Comparison of ENCODE assay signal across 20 cellular contexts in genomic region chr7:8702807-8703206, GRCh38.
A peak's percentile ranks its signal among the peaks of the same experiment; 100 is the strongest.
DNase-seq lines count a peak whose midpoint lies in the region; ATAC-seq and TF ChIP-seq lines count a peak whose summit lies in the region.
"Had no signal": no experiment of that assay in that cellular context is flagged by ENCODE, and none has a peak within 500 bp of the region (broad histone marks: within the 10 kb centered on the region; RNA-seq: fewer than 3 reads in every experiment).

No MANE protein-coding gene starts in this region.

- H3K56ac ChIP-seq in H9 (ENCODE audit: insufficient read length, low read depth, low read length), result no peak overlapping the region

- no peak overlapping the region for H3K4me2 ChIP-seq in H9 (ENCODE audit: insufficient read depth, insufficient read length, low read length)
- H3K4me2 ChIP-seq: A549, BLaER1 had no signal

- no peak overlapping the region for H2BK5ac ChIP-seq in H9 (ENCODE audit: insufficient read length, low read length)

- no peak overlapping the region for H2AK5ac ChIP-seq in H9 (ENCODE audit: insufficient read length, low read length)

- H3K27ac ChIP-seq in H9 (ENCODE audit: insufficient read length, low read depth, low read length), result no peak overlapping the region
- H3K27ac ChIP-seq in ascending aorta, result no peak overlapping the region
- H3K27ac ChIP-seq: A549, BLaER1, SK-N-MC had no signal

- H4K91ac ChIP-seq in H9 (ENCODE audit: insufficient read length, low read depth, low read length), result no peak overlapping the region

- no peak overlapping the region for H3K4me3 Mint-ChIP-seq in H9
- H3K4me3 Mint-ChIP-seq in effector memory CD8-positive, alpha-beta T cell, result no peak overlapping the region
- H3K4me3 Mint-ChIP-seq: CD8-positive, alpha-beta T cell had no signal

- H3K27me3 Mint-ChIP-seq in H9 (ENCODE audit: low read depth), result no peaks in the 10 kb centered on the region
- H3K27me3 Mint-ChIP-seq in effector memory CD8-positive, alpha-beta T cell, result no peaks in the 10 kb centered on the region

- no peaks in the 10 kb centered on the region for H3K36me3 Mint-ChIP-seq in H9 (ENCODE audit: insufficient read depth in 1 of 3, low read depth in 3 of 3)
- H3K36me3 Mint-ChIP-seq in effector memory CD8-positive, alpha-beta T cell (ENCODE audit: insufficient read depth), result no peaks in the 10 kb centered on the region
- H3K36me3 Mint-ChIP-seq: CD8-positive, alpha-beta T cell had no signal

- H2AFZ ChIP-seq in H9 (ENCODE audit: low read length), result no peak overlapping the region

- no peaks in the 10 kb centered on the region for H3K36me3 ChIP-seq in GM06990 (ENCODE audit: control insufficient read depth, insufficient read depth, low read length)
- H3K36me3 ChIP-seq in ascending aorta, result no peaks in the 10 kb centered on the region
- H3K36me3 ChIP-seq: BLaER1 had no signal

- ATAC-seq in GM19328 (IDR thresholded peaks at IDR 0.05; ENCODE audit: unreplicated experiment), result no peak
- ATAC-seq in effector memory CD8-positive, alpha-beta T cell (replicated peaks), result no peak
- ATAC-seq: A549; CD8-positive, alpha-beta T cell had no signal

- H2BK15ac ChIP-seq in H9 (ENCODE audit: low read depth, low read length), result no peak overlapping the region

- H3K9me3 Mint-ChIP-seq in H9, result no peaks in the 10 kb centered on the region; a peak in 1 of 5 replicates
- H3K9me3 Mint-ChIP-seq in effector memory CD8-positive, alpha-beta T cell, result peaks cover 3 to 12% of the 10 kb centered on the region in 2 donors
- H3K9me3 Mint-ChIP-seq: CD8-positive, alpha-beta T cell had no signal

- H3K14ac ChIP-seq in H9 (ENCODE audit: insufficient read depth, low read length), result no peak overlapping the region

- H4K5ac ChIP-seq in H9 (ENCODE audit: insufficient read length, low read depth, low read length), result no peak overlapping the region

- no peaks in the 10 kb centered on the region for H3K4me1 ChIP-seq in H9 (ENCODE audit: insufficient read depth, low read length)
- H3K4me1 ChIP-seq in ascending aorta, result no peaks in the 10 kb centered on the region
- H3K4me1 ChIP-seq: A549, BLaER1 had no signal

- H3T11ph ChIP-seq in H9 (ENCODE audit: low read length), result no peak overlapping the region

- no peaks in the 10 kb centered on the region for H3K9me3 ChIP-seq in H9 (ENCODE audit: control insufficient read depth, low read depth, low read length)
- no peaks in the 10 kb centered on the region for H3K9me3 ChIP-seq in ascending aorta
- H3K9me3 ChIP-seq: A549, BLaER1 had no signal

- H3K79me1 ChIP-seq in H9 (ENCODE audit: insufficient read depth, low read depth, low read length, poor library complexity, severe bottlenecking), result no peaks in the 10 kb centered on the region

- H3K9ac ChIP-seq in H9 (ENCODE audit: extremely low read depth, insufficient read length, low read length), result no peak overlapping the region
- H3K9ac ChIP-seq: BLaER1 had no signal

- H2BK120ac ChIP-seq in H9 (ENCODE audit: low read depth, low read length, poor library complexity, severe bottlenecking), result no peak overlapping the region

- H4K20me1 ChIP-seq in H9 (ENCODE audit: control insufficient read depth, insufficient read depth, insufficient read length), result no peaks in the 10 kb centered on the region
- H4K20me1 ChIP-seq: BLaER1 had no signal

- DNase-seq in GM06990 (ENCODE audit: extremely low read depth, insufficient read length), result no peak
- no peak for DNase-seq in H9
- peak; percentile 46 for DNase-seq in SK-N-DZ (ENCODE audit: low spot score)
- peak; percentile 34 for DNase-seq in iPS-NIHi7 (ENCODE audit: extremely low spot score)
- DNase-seq in effector memory CD8-positive, alpha-beta T cell, result no peak
- DNase-seq in ascending aorta (ENCODE audit: low spot score in 2 of 2), result no peak
- DNase-seq: Calu3; CD8-positive, alpha-beta T cell; DMS53; EL; MV-4-11; NCI-H1694 treated with DMSO at 0.1 percent for 48 hours; NCI-H2107; NCI-H510A treated with DMSO at 0.1 percent for 48 hours; Right ventricle myocardium superior; T-helper 1 cell had no signal

- H3K27ac Mint-ChIP-seq in H9, result no peak overlapping the region
- H3K27ac Mint-ChIP-seq in effector memory CD8-positive, alpha-beta T cell, result no peak overlapping the region
- H3K27ac Mint-ChIP-seq: CD8-positive, alpha-beta T cell had no signal

- intact Hi-C loops in ascending aorta (cut with DNase I), result no loop called here

- H2BK20ac ChIP-seq in H9 (ENCODE audit: low read depth, low read length, poor library complexity, severe bottlenecking), result no peak overlapping the region

- no peak overlapping the region for H2BK12ac ChIP-seq in H9 (ENCODE audit: insufficient read length, low read depth, low read length)

- no peaks in the 10 kb centered on the region for H3K23me2 ChIP-seq in H9 (ENCODE audit: insufficient read length, low read depth, low read length, poor library complexity, severe bottlenecking)

- TF ChIP-seq CTCF in GM06990 (IDR thresholded peaks at IDR 0.05; ENCODE audit: insufficient read depth, low read length, poor library complexity, severe bottlenecking) (peak; percentile 8), H9 (conservative IDR thresholded peaks at IDR 0.05) (peak; percentile 55), ascending aorta (IDR thresholded peaks at IDR 0.05) (no peak)

- H3K23ac ChIP-seq in H9 (ENCODE audit: insufficient read length, low read depth, low read length), result no peak overlapping the region

- no peak overlapping the region for H3K18ac ChIP-seq in H9 (ENCODE audit: insufficient read length, low read depth, low read length)

- H3K4me1 Mint-ChIP-seq in H9, result peaks cover 5% of the 10 kb centered on the region in 2 experiments; a peak in 2 of 4 replicates
- no peaks in the 10 kb centered on the region for H3K4me1 Mint-ChIP-seq in effector memory CD8-positive, alpha-beta T cell (ENCODE audit: low read depth in 2 of 2)

- H3K4me3 ChIP-seq in GM06990 (replicated peaks; ENCODE audit: low read depth, low read length), result no peak overlapping the region
- H3K4me3 ChIP-seq in ascending aorta, result no peak overlapping the region
- H3K4me3 ChIP-seq: A549, BLaER1, SK-N-MC had no signal

- no peaks in the 10 kb centered on the region for H3K79me2 ChIP-seq in H9 (ENCODE audit: insufficient read depth, low read length)

- no peak overlapping the region for H4K8ac ChIP-seq in H9 (replicated peaks; ENCODE audit: insufficient read length, low read depth, low read length)

- no peak overlapping the region for H3K4ac ChIP-seq in H9 (ENCODE audit: low read depth, low read length)

- H3K27me3 ChIP-seq in GM06990 (replicated peaks; ENCODE audit: control insufficient read depth, insufficient read depth, low read length), result no peaks in the 10 kb centered on the region
- H3K27me3 ChIP-seq in H9 (ENCODE audit: insufficient read depth, low read length), result no peaks in the 10 kb centered on the region
- H3K27me3 ChIP-seq in ascending aorta, result no peaks in the 10 kb centered on the region
- H3K27me3 ChIP-seq: BLaER1 had no signal

Comparison
In these comparisons a context has a peak if more than half of its experiments do, and no peak if none do; other contexts are left out.
1. DNase-seq: peak in SK-N-DZ (single experiment) and iPS-NIHi7 (single experiment); none in GM06990 (single experiment), H9 (single experiment), effector memory CD8-positive, alpha-beta T cell (0 of 3) and ascending aorta (0 of 2).
2. CTCF ChIP-seq: peak in GM06990 (single experiment) and H9 (single experiment); none in ascending aorta (0 of 3).